1 cellular context compared by ENCODE assay signal in the genomic region with DNA sequence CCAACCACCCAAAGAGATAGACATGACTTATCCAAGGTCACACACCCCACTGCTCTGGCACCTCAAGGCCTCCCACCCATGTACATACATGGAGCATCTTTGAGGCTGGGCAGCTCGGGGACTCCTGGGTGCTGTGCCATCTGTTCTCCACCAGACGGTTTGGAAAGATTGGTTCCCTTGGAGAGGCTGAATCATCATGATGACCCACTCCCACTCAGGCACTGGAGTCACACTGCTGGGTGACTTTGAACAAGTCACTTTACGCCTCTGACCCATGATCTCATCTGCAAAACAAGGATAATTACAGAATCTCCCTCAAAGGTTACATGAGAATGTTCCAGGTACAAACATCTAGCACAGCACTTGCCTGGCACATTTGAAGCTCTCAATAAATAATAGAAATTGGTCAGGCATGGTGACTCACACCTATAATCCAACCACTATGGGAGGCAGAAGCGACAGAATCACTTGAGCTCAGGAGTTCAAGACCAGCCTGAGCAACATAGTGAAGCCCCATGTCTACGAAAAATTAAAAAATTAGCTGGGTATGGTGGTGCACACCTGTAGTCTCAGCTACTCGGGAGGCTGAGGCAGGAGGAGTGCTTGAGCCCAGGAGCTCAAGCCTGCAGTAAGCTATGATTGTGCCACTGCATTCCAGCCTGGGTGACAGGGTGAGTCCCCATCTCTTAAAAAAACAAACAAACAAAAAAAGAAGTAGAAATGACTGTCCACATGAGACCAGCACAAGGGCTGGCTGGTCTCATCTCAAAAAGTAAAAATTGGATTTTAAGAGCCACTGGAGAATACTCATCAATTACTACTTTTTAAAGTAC.
A peak's percentile ranks its signal among the peaks of the same experiment; 100 is the strongest.
TF ChIP-seq lines count a peak whose summit lies in the region.

No MANE protein-coding gene starts in this region.

TF ChIP-seq in HEK293, 187 proteins besides CTCF, POLR2A, EP300 and RAD21 (continued from another document and continues in another):
- TF ChIP-seq KLF16 (tag by site-specific recombination; IDR thresholded peaks at IDR 0.05) (0 out of 2 replicates have a peak, but pooled peaks have one; percentile 4), ZNF341 (tag by site-specific recombination; IDR thresholded peaks at IDR 0.05; ENCODE audit: low read depth) (no peak), ZBTB1 (tag by site-specific recombination; IDR thresholded peaks at IDR 0.05) (peak; percentile 8; the same call in 1 of the 2 replicates), ZNF248 (tag by site-specific recombination; IDR thresholded peaks at IDR 0.05) (no peak), YY1 (tag by site-specific recombination; IDR thresholded peaks at IDR 0.05) (no peak), MYNN (tag by site-specific recombination; IDR thresholded peaks at IDR 0.05; ENCODE audit: borderline replicate concordance) (no peak), ZNF146 (tag by site-specific recombination; IDR thresholded peaks at IDR 0.05) (peak; percentile 3; the same call in 1 of the 2 replicates), SETDB1 (IDR thresholded peaks at IDR 0.05; ENCODE audit: insufficient read length, low read length) (peak; percentile 62), ZNF138 (tag by site-specific recombination; IDR thresholded peaks at IDR 0.05; ENCODE audit: borderline replicate concordance) (no peak), ZNF555 (tag by site-specific recombination; conservative IDR thresholded peaks at IDR 0.05) (no peak), ZBTB20 (tag by site-specific recombination; IDR thresholded peaks at IDR 0.05) (no peak), ZFP69B (tag by site-specific recombination; IDR thresholded peaks at IDR 0.05) (no peak), MZF1 (tag by site-specific recombination; IDR thresholded peaks at IDR 0.05; ENCODE audit: borderline replicate concordance) (no peak), KLF9 (tag by site-specific recombination; IDR thresholded peaks at IDR 0.05; ENCODE audit: low read depth) (0 out of 2 replicates have a peak, but pooled peaks have one; percentile 20), GLIS1 (tag by site-specific recombination; IDR thresholded peaks at IDR 0.05) (no peak), ZNF624 (tag by site-specific recombination; IDR thresholded peaks at IDR 0.05) (no peak), ZNF785 (tag by site-specific recombination; IDR thresholded peaks at IDR 0.05) (no peak), WT1 (tag by site-specific recombination; IDR thresholded peaks at IDR 0.05) (no peak), ZNF623 (tag by site-specific recombination; IDR thresholded peaks at IDR 0.05) (no peak; the same call in 1 of the 2 replicates), ZNF560 (tag by site-specific recombination; IDR thresholded peaks at IDR 0.05; ENCODE audit: borderline replicate concordance) (no peak), ZNF239 (tag by site-specific recombination; IDR thresholded peaks at IDR 0.05) (no peak), ZNF664 (tag by site-specific recombination; IDR thresholded peaks at IDR 0.05) (no peak), ZNF354C (tag by site-specific recombination; IDR thresholded peaks at IDR 0.05; ENCODE audit: borderline replicate concordance, low read depth) (no peak), ZNF677 (tag by site-specific recombination; IDR thresholded peaks at IDR 0.05) (no peak), FEZF1 (tag by site-specific recombination; IDR thresholded peaks at IDR 0.05) (no peak), ZNF335 (tag by site-specific recombination; conservative IDR thresholded peaks at IDR 0.05) (no peak), ZXDB (tag by site-specific recombination; IDR thresholded peaks at IDR 0.05) (no peak)
- TF ChIP-seq, protein P1, sequence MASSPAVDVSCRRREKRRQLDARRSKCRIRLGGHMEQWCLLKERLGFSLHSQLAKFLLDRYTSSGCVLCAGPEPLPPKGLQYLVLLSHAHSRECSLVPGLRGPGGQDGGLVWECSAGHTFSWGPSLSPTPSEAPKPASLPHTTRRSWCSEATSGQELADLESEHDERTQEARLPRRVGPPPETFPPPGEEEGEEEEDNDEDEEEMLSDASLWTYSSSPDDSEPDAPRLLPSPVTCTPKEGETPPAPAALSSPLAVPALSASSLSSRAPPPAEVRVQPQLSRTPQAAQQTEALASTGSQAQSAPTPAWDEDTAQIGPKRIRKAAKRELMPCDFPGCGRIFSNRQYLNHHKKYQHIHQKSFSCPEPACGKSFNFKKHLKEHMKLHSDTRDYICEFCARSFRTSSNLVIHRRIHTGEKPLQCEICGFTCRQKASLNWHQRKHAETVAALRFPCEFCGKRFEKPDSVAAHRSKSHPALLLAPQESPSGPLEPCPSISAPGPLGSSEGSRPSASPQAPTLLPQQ (tag by site-specific recombination; IDR thresholded peaks at IDR 0.05), result no peak
- TF ChIP-seq, protein P2, sequence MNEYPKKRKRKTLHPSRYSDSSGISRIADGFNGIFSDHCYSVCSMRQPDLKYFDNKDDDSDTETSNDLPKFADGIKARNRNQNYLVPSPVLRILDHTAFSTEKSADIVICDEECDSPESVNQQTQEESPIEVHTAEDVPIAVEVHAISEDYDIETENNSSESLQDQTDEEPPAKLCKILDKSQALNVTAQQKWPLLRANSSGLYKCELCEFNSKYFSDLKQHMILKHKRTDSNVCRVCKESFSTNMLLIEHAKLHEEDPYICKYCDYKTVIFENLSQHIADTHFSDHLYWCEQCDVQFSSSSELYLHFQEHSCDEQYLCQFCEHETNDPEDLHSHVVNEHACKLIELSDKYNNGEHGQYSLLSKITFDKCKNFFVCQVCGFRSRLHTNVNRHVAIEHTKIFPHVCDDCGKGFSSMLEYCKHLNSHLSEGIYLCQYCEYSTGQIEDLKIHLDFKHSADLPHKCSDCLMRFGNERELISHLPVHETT (tag by site-specific recombination; IDR thresholded peaks at IDR 0.05), result peak; percentile 67; the same call in 1 of the 2 replicates
- TF ChIP-seq, protein P3, sequence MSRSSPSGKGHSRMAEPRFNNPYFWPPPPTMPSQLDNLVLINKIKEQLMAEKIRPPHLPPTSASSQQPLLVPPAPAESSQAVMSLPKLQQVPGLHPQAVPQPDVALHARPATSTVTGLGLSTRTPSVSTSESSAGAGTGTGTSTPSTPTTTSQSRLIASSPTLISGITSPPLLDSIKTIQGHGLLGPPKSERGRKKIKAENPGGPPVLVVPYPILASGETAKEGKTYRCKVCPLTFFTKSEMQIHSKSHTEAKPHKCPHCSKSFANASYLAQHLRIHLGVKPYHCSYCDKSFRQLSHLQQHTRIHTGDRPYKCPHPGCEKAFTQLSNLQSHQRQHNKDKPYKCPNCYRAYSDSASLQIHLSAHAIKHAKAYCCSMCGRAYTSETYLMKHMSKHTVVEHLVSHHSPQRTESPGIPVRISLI (tag by site-specific recombination; IDR thresholded peaks at IDR 0.05), result peak; percentile 75; the same call in 1 of the 2 replicates
- TF ChIP-seq, protein P4, sequence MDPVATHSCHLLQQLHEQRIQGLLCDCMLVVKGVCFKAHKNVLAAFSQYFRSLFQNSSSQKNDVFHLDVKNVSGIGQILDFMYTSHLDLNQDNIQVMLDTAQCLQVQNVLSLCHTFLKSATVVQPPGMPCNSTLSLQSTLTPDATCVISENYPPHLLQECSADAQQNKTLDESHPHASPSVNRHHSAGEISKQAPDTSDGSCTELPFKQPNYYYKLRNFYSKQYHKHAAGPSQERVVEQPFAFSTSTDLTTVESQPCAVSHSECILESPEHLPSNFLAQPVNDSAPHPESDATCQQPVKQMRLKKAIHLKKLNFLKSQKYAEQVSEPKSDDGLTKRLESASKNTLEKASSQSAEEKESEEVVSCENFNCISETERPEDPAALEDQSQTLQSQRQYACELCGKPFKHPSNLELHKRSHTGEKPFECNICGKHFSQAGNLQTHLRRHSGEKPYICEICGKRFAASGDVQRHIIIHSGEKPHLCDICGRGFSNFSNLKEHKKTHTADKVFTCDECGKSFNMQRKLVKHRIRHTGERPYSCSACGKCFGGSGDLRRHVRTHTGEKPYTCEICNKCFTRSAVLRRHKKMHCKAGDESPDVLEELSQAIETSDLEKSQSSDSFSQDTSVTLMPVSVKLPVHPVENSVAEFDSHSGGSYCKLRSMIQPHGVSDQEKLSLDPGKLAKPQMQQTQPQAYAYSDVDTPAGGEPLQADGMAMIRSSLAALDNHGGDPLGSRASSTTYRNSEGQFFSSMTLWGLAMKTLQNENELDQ (tag by site-specific recombination; IDR thresholded peaks at IDR 0.05; ENCODE audit: low read depth), result no peak
- TF ChIP-seq, protein P5, sequence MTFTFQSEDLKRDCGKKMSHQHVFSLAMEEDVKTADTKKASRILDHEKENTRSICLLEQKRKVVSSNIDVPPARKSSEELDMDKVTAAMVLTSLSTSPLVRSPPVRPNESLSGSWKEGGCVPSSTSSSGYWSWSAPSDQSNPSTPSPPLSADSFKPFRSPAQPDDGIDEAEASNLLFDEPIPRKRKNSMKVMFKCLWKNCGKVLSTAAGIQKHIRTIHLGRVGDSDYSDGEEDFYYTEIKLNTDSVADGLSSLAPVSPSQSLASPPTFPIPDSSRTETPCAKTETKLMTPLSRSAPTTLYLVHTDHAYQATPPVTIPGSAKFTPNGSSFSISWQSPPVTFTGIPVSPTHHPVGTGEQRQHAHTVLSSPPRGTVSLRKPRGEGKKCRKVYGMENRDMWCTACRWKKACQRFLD (tag by site-specific recombination; IDR thresholded peaks at IDR 0.05), result no peak
- TF ChIP-seq, protein P6, sequence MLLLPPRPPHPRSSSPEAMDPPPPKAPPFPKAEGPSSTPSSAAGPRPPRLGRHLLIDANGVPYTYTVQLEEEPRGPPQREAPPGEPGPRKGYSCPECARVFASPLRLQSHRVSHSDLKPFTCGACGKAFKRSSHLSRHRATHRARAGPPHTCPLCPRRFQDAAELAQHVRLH (tag by site-specific recombination; IDR thresholded peaks at IDR 0.05), result 0 out of 2 replicates have a peak, but pooled peaks have one; percentile 16
- TF ChIP-seq, protein P7, sequence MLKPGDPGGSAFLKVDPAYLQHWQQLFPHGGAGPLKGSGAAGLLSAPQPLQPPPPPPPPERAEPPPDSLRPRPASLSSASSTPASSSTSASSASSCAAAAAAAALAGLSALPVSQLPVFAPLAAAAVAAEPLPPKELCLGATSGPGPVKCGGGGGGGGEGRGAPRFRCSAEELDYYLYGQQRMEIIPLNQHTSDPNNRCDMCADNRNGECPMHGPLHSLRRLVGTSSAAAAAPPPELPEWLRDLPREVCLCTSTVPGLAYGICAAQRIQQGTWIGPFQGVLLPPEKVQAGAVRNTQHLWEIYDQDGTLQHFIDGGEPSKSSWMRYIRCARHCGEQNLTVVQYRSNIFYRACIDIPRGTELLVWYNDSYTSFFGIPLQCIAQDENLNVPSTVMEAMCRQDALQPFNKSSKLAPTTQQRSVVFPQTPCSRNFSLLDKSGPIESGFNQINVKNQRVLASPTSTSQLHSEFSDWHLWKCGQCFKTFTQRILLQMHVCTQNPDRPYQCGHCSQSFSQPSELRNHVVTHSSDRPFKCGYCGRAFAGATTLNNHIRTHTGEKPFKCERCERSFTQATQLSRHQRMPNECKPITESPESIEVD (tag by site-specific recombination; IDR thresholded peaks at IDR 0.05), result no peak
- TF ChIP-seq, protein P8, sequence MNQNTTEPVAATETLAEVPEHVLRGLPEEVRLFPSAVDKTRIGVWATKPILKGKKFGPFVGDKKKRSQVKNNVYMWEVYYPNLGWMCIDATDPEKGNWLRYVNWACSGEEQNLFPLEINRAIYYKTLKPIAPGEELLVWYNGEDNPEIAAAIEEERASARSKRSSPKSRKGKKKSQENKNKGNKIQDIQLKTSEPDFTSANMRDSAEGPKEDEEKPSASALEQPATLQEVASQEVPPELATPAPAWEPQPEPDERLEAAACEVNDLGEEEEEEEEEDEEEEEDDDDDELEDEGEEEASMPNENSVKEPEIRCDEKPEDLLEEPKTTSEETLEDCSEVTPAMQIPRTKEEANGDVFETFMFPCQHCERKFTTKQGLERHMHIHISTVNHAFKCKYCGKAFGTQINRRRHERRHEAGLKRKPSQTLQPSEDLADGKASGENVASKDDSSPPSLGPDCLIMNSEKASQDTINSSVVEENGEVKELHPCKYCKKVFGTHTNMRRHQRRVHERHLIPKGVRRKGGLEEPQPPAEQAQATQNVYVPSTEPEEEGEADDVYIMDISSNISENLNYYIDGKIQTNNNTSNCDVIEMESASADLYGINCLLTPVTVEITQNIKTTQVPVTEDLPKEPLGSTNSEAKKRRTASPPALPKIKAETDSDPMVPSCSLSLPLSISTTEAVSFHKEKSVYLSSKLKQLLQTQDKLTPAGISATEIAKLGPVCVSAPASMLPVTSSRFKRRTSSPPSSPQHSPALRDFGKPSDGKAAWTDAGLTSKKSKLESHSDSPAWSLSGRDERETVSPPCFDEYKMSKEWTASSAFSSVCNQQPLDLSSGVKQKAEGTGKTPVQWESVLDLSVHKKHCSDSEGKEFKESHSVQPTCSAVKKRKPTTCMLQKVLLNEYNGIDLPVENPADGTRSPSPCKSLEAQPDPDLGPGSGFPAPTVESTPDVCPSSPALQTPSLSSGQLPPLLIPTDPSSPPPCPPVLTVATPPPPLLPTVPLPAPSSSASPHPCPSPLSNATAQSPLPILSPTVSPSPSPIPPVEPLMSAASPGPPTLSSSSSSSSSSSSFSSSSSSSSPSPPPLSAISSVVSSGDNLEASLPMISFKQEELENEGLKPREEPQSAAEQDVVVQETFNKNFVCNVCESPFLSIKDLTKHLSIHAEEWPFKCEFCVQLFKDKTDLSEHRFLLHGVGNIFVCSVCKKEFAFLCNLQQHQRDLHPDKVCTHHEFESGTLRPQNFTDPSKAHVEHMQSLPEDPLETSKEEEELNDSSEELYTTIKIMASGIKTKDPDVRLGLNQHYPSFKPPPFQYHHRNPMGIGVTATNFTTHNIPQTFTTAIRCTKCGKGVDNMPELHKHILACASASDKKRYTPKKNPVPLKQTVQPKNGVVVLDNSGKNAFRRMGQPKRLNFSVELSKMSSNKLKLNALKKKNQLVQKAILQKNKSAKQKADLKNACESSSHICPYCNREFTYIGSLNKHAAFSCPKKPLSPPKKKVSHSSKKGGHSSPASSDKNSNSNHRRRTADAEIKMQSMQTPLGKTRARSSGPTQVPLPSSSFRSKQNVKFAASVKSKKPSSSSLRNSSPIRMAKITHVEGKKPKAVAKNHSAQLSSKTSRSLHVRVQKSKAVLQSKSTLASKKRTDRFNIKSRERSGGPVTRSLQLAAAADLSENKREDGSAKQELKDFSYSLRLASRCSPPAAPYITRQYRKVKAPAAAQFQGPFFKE (tag by site-specific recombination; IDR thresholded peaks at IDR 0.05; ENCODE audit: borderline replicate concordance), result no peak
- TF ChIP-seq, protein P9, sequence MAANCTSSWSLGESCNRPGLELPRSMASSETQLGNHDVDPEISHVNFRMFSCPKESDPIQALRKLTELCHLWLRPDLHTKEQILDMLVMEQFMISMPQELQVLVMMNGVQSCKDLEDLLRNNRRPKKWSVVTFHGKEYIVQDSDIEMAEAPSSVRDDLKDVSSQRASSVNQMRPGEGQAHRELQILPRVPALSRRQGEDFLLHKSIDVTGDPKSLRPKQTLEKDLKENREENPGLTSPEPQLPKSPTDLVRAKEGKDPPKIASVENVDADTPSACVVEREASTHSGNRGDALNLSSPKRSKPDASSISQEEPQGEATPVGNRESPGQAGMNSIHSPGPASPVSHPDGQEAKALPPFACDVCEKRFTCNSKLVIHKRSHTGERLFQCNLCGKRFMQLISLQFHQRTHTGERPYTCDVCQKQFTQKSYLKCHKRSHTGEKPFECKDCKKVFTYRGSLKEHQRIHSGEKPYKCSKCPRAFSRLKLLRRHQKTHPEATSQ (tag by site-specific recombination; IDR thresholded peaks at IDR 0.05), result peak; percentile 55; the same call in 1 of the 2 replicates
- TF ChIP-seq, protein P10, sequence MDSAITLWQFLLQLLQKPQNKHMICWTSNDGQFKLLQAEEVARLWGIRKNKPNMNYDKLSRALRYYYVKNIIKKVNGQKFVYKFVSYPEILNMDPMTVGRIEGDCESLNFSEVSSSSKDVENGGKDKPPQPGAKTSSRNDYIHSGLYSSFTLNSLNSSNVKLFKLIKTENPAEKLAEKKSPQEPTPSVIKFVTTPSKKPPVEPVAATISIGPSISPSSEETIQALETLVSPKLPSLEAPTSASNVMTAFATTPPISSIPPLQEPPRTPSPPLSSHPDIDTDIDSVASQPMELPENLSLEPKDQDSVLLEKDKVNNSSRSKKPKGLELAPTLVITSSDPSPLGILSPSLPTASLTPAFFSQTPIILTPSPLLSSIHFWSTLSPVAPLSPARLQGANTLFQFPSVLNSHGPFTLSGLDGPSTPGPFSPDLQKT (IDR thresholded peaks at IDR 0.05; ENCODE audit: borderline replicate concordance, low read depth, low read length), result no peak
